Comparison of ENCODE assay signal across 17 cellular contexts in the genomic region with DNA sequence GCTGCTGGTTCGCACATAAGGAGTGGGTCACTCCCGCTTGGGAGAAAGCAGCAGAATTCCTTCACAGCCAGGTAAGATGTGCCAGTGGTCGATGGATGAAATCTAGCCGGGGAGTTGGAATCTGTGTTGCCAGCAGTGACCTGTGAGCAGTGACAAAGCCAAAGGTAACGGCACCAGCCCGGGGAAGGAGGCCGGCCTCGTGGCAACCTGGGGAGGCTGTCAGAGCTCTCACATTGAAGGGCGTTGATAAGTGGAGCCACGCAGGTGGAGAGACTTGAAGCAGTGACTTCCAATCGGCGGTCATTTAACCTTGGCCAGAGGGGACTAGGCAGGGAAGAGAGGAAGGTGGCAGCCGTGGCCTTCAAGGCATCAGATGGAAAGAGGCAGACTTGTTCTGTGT. TPM values are rescaled to one million over a fixed set of nuclear protein-coding genes. Genes with fewer than 3 reads are reported as not detected.
DNase-seq lines count a peak whose midpoint lies in the region; ATAC-seq and TF ChIP-seq lines count a peak whose summit lies in the region.
"Had no signal": no experiment of that assay in that cellular context is flagged by ENCODE, and none has a peak within 500 bp of the region (broad histone marks: within the 10 kb centered on the region; RNA-seq: fewer than 3 reads in every experiment).

No MANE protein-coding gene starts in this region.

- H3K27me3 Mint-ChIP-seq in central memory CD8-positive, alpha-beta T cell, result no peaks in the 10 kb centered on the region

- H3K36me3 Mint-ChIP-seq in central memory CD8-positive, alpha-beta T cell (ENCODE audit: insufficient read depth), result peaks cover 12% of the 10 kb centered on the region
- H3K36me3 Mint-ChIP-seq: CD8-positive, alpha-beta T cell had no signal

- ATAC-seq in HCT116 (no peak), mucosa of descending colon (no peak)
- no peak for ATAC-seq in central memory CD8-positive, alpha-beta T cell (replicated peaks; ENCODE audit: extremely low read depth, poor library complexity, severe bottlenecking)
- ATAC-seq: A549; CD8-positive, alpha-beta T cell had no signal

- RAD21 ChIA-PET in HCT116 (lab: Charles Lee; ENCODE audit: low non-redundant PET in 1 of 2, low total read pairs in 2 of 2, uncharacterized antibody in 2 of 2, unreplicated experiment in 2 of 2), result no interaction called here

- no peak overlapping the region for H2AFZ ChIP-seq in HCT116 (ENCODE audit: low read depth, low read length, poor library complexity, severe bottlenecking)

- H3K9me3 Mint-ChIP-seq in central memory CD8-positive, alpha-beta T cell, result no peaks in the 10 kb centered on the region
- H3K9me3 Mint-ChIP-seq: CD8-positive, alpha-beta T cell had no signal

- DNase-seq in HCT116 (ENCODE audit: low read depth, low spot score) (no peak), mucosa of descending colon (peak in 2 of 3 donors; percentile 9 to 16), NCI-H524 treated with DMSO at 0.1 percent for 48 hours (lab: John Stamatoyannopoulos, UW) (no peak), HEK293T (ENCODE audit: extremely low spot score) (no peak), NCI-H526 (lab: John Stamatoyannopoulos, UW) (no peak)
- no peak for DNase-seq in central memory CD8-positive, alpha-beta T cell (ENCODE audit: low spot score in 2 of 2)
- DNase-seq: BE2C; CD8-positive, alpha-beta T cell; COR-L47; DMS153; DMS79 treated with DMSO at 0.1 percent for 48 hours; EL; GOT3 had no signal

- H3K9ac ChIP-seq in HCT116 (ENCODE audit: low read length), result no peak overlapping the region

- intact Hi-C loops in HCT116 (cut with micrococcal nuclease) (no loop called here), mucosa of descending colon (cut with DNase I, micrococcal nuclease) (no loop called here)

- H3K27me3 ChIP-seq in HCT116 (ENCODE audit: insufficient read depth, low read length), result no peaks in the 10 kb centered on the region
- H3K27me3 ChIP-seq: BE2C had no signal

- no peak overlapping the region for H3K27ac ChIP-seq in HCT116 (ENCODE audit: low read depth, low read length)
- H3K27ac ChIP-seq: A549, C4-2B, HL-60 had no signal

- H3K4me1 ChIP-seq in HCT116 (ENCODE audit: control insufficient read depth in 1 of 2, insufficient read depth in 2 of 2, low read length in 2 of 2) (no peaks in the 10 kb centered on the region), mucosa of descending colon (ENCODE audit: low read depth) (no peaks in the 10 kb centered on the region)
- H3K4me1 ChIP-seq: A549, BE2C, HAP-1 had no signal

- H3K4me2 ChIP-seq in HCT116 (ENCODE audit: low read length), result no peak overlapping the region
- H3K4me2 ChIP-seq: A549 had no signal

- H4K20me1 ChIP-seq in HCT116 (ENCODE audit: insufficient read depth), result no peaks in the 10 kb centered on the region

- TF ChIP-seq RAD21 in HCT116 (IDR thresholded peaks at IDR 0.05; ENCODE audit: low read depth), result no peak

- TSS peak; percentile 23 for BruUV-seq in HCT116 (replicated peaks; lab: Mats Ljungman, UMichigan)

- TF ChIP-seq POLR2A in HCT116 (IDR thresholded peaks at IDR 0.05; ENCODE audit: borderline replicate concordance, extremely low read depth, insufficient read depth, insufficient read length), result no peak

- CTCF ChIA-PET in HCT116 (lab: Charles Lee) (interaction anchor here (0.9 kb wide), 1 partner anchor 10 kb away, joined by 4 read pairs; no protein-coding TSS in a partner anchor), HEK293T (lab: Yijun Ruan, JAX) (no interaction called here)

- H3K27ac Mint-ChIP-seq in central memory CD8-positive, alpha-beta T cell (ENCODE audit: low read depth), result peak overlapping the region; percentile 76
- H3K27ac Mint-ChIP-seq: CD8-positive, alpha-beta T cell had no signal

- no peaks in the 10 kb centered on the region for H3K9me3 ChIP-seq in HCT116 (ENCODE audit: control insufficient read depth in 1 of 2, insufficient read depth in 1 of 2, low read depth in 1 of 2, low read length in 2 of 2)
- no peaks in the 10 kb centered on the region for H3K9me3 ChIP-seq in mucosa of descending colon
- H3K9me3 ChIP-seq: A549, BE2C, HAP-1 had no signal

- H3K79me2 ChIP-seq in HCT116 (ENCODE audit: insufficient read depth, low read length), result no peaks in the 10 kb centered on the region

- POLR2A ChIA-PET in HCT116 (lab: Charles Lee) (no interaction called here), HEK293T (lab: Yijun Ruan, JAX) (no interaction called here)

- H3K9me2 ChIP-seq in HCT116 (ENCODE audit: insufficient read depth), result no peaks in the 10 kb centered on the region

- TF ChIP-seq CTCF in HCT116 (IDR thresholded peaks at IDR 0.05 in 2 of 3, conservative IDR thresholded peaks at IDR 0.05 in 1 of 3; ENCODE audit: borderline replicate concordance in 1 of 3, insufficient read depth in 1 of 3, low read depth in 2 of 3, low read length in 2 of 3), result no peak
- TF ChIP-seq CTCF in mucosa of descending colon (IDR thresholded peaks at IDR 0.05), result no peak

- no peak overlapping the region for H3K4me3 Mint-ChIP-seq in central memory CD8-positive, alpha-beta T cell
- H3K4me3 Mint-ChIP-seq: CD8-positive, alpha-beta T cell had no signal

- peaks cover 5% of the 10 kb centered on the region for H3K4me1 Mint-ChIP-seq in central memory CD8-positive, alpha-beta T cell

- H3K4me3 ChIP-seq in HCT116 (replicated peaks in 1 of 2; ENCODE audit: low read depth in 1 of 2, low read length in 2 of 2) (no peak overlapping the region), mucosa of descending colon (no peak overlapping the region)
- H3K4me3 ChIP-seq: A549, HAP-1 had no signal

- peaks cover 0 to 20% of the 10 kb centered on the region in 2 experiments; a peak in 2 of 4 replicates for H3K36me3 ChIP-seq in HCT116 (ENCODE audit: control insufficient read depth in 1 of 2, insufficient read depth in 2 of 2, low read length in 2 of 2)
- H3K36me3 ChIP-seq in mucosa of descending colon (ENCODE audit: low read depth), result no peaks in the 10 kb centered on the region
- H3K36me3 ChIP-seq: BE2C, HAP-1 had no signal

TF ChIP-seq in HCT116, 20 proteins besides CTCF, POLR2A, EP300 and RAD21:
- no peak for TF ChIP-seq EGR1 (IDR thresholded peaks at IDR 0.05; ENCODE audit: low read depth)
- TF ChIP-seq CEBPB (IDR thresholded peaks at IDR 0.05; ENCODE audit: low read depth), result no peak
- TF ChIP-seq SIN3A (IDR thresholded peaks at IDR 0.05; ENCODE audit: low read depth), result no peak
- no peak for TF ChIP-seq ATF3 (IDR thresholded peaks at IDR 0.05)
- TF ChIP-seq EZH2 (IDR thresholded peaks at IDR 0.05), result no peak
- no peak for TF ChIP-seq TCF7L2 (IDR thresholded peaks at IDR 0.05; ENCODE audit: borderline replicate concordance, extremely low read depth, insufficient read depth, insufficient read length)
- no peak for TF ChIP-seq JUND (IDR thresholded peaks at IDR 0.05)
- TF ChIP-seq FOSL1 (IDR thresholded peaks at IDR 0.05; ENCODE audit: low read depth), result no peak
- TF ChIP-seq SRF (IDR thresholded peaks at IDR 0.05; ENCODE audit: low read depth), result no peak

TF ChIP-seq in HEK293T, 16 proteins besides CTCF, POLR2A, EP300 and RAD21:
- TF ChIP-seq ARNT (IDR thresholded peaks at IDR 0.05) (no peak), NFRKB (IDR thresholded peaks at IDR 0.05) (no peak), HDGF (IDR thresholded peaks at IDR 0.05; ENCODE audit: borderline replicate concordance) (no peak), L3MBTL2 (conservative IDR thresholded peaks at IDR 0.05) (no peak), FOXM1 (IDR thresholded peaks at IDR 0.05; ENCODE audit: borderline replicate concordance) (no peak), ZNF384 (IDR thresholded peaks at IDR 0.05) (no peak), SUZ12 (IDR thresholded peaks at IDR 0.05) (no peak), ELF4 (IDR thresholded peaks at IDR 0.05) (no peak), FOXA1 (IDR thresholded peaks at IDR 0.05) (no peak), BHLHE40 (IDR thresholded peaks at IDR 0.05; ENCODE audit: borderline replicate concordance) (no peak), LEF1 (IDR thresholded peaks at IDR 0.05; ENCODE audit: borderline replicate concordance) (no peak), FOXK2 (IDR thresholded peaks at IDR 0.05) (no peak), CTBP1 (IDR thresholded peaks at IDR 0.05; ENCODE audit: borderline replicate concordance) (no peak)
- TF ChIP-seq, protein P1, sequence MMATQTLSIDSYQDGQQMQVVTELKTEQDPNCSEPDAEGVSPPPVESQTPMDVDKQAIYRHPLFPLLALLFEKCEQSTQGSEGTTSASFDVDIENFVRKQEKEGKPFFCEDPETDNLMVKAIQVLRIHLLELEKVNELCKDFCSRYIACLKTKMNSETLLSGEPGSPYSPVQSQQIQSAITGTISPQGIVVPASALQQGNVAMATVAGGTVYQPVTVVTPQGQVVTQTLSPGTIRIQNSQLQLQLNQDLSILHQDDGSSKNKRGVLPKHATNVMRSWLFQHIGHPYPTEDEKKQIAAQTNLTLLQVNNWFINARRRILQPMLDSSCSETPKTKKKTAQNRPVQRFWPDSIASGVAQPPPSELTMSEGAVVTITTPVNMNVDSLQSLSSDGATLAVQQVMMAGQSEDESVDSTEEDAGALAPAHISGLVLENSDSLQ (IDR thresholded peaks at IDR 0.05), result no peak

RNA-seq across cellular contexts. Expression of gene ARHGAP8, which starts 58.8 kb away (rescaled TPM):
- 67.5 TPM for total RNA-seq in HCT116 (2021; ENCODE audit: unreplicated experiment)
- polyA plus RNA-seq in HCT116 (2012), result 41.9 and 45.9 TPM in 2 replicates
- 10 to 100 TPM; 25.0 to 74.6 (median 43.7) TPM for total RNA-seq in mucosa of descending colon

Comparison
In these comparisons a context has a peak if more than half of its experiments do, and no peak if none do; other contexts are left out.
1. DNase-seq: peak in mucosa of descending colon (2 of 3); none in HCT116 (single experiment), central memory CD8-positive, alpha-beta T cell (0 of 2), NCI-H524 treated with DMSO at 0.1 percent for 48 hours (single experiment), HEK293T (single experiment) and NCI-H526 (0 of 2).